In genomic region chr20:36126836-36127529, GRCh38 we compare ENCODE assay signal across 1 cellular context.
TF ChIP-seq lines count a peak whose summit lies in the region.

No MANE protein-coding gene starts in this region.

TF ChIP-seq in GM23338, 12 proteins besides CTCF, POLR2A, EP300 and RAD21 (continued from another document):
- TF ChIP-seq ZNF462 (CRISPR knock-in tag; IDR thresholded peaks at IDR 0.05) (no peak), ZNF114 (CRISPR knock-in tag; IDR thresholded peaks at IDR 0.05) (no peak), STAT1 (IDR thresholded peaks at IDR 0.05; ENCODE audit: unreplicated experiment) (no peak), EZH2phosphoT487 (IDR thresholded peaks at IDR 0.05; ENCODE audit: unreplicated experiment) (no peak), CREB1 (CRISPR knock-in tag; IDR thresholded peaks at IDR 0.05; ENCODE audit: low read depth) (no peak), JUNB (IDR thresholded peaks at IDR 0.05; ENCODE audit: unreplicated experiment) (no peak), POLR2AphosphoS5 (IDR thresholded peaks at IDR 0.05; ENCODE audit: low read depth) (no peak)
- TF ChIP-seq, protein P1, sequence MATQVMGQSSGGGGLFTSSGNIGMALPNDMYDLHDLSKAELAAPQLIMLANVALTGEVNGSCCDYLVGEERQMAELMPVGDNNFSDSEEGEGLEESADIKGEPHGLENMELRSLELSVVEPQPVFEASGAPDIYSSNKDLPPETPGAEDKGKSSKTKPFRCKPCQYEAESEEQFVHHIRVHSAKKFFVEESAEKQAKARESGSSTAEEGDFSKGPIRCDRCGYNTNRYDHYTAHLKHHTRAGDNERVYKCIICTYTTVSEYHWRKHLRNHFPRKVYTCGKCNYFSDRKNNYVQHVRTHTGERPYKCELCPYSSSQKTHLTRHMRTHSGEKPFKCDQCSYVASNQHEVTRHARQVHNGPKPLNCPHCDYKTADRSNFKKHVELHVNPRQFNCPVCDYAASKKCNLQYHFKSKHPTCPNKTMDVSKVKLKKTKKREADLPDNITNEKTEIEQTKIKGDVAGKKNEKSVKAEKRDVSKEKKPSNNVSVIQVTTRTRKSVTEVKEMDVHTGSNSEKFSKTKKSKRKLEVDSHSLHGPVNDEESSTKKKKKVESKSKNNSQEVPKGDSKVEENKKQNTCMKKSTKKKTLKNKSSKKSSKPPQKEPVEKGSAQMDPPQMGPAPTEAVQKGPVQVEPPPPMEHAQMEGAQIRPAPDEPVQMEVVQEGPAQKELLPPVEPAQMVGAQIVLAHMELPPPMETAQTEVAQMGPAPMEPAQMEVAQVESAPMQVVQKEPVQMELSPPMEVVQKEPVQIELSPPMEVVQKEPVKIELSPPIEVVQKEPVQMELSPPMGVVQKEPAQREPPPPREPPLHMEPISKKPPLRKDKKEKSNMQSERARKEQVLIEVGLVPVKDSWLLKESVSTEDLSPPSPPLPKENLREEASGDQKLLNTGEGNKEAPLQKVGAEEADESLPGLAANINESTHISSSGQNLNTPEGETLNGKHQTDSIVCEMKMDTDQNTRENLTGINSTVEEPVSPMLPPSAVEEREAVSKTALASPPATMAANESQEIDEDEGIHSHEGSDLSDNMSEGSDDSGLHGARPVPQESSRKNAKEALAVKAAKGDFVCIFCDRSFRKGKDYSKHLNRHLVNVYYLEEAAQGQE (IDR thresholded peaks at IDR 0.05; ENCODE audit: unreplicated experiment): no peak
- TF ChIP-seq, protein P2, sequence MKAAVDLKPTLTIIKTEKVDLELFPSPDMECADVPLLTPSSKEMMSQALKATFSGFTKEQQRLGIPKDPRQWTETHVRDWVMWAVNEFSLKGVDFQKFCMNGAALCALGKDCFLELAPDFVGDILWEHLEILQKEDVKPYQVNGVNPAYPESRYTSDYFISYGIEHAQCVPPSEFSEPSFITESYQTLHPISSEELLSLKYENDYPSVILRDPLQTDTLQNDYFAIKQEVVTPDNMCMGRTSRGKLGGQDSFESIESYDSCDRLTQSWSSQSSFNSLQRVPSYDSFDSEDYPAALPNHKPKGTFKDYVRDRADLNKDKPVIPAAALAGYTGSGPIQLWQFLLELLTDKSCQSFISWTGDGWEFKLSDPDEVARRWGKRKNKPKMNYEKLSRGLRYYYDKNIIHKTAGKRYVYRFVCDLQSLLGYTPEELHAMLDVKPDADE (IDR thresholded peaks at IDR 0.05): no peak
